1 cellular context compared by ENCODE assay signal in the genomic region with DNA sequence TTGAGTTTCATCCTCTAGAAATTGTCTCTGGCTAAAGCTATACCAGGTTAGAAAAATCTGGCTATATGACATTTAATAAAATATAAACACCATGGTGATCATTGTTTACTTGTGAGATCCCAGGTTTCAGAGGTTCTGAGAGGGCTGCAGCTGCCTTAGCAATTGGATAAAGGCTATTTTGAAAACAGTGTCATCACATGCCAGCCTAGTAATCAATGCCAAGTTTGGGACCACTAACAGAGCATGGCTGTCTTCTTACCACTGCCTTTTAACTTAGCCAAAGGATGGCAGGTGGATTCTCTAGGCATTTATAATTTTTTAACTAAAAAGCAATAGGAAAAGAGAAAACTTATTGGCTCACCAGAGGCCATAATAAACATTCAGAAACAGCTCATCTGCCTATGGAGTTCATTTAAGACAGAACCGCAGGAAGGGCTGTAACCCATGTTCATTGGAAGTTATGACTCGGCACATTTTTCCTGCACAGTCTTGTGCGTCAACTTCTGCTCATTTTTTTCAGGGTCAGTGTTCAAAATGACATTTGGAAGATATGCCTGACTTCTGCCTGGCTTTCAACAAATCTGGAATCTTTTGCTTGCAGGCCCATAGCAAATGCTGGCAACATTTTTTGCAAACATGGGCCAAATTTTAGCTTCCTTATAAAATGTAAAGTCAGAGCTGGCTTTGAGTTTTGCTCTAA.
TF ChIP-seq lines count a peak whose summit lies in the region.

No MANE protein-coding gene starts in this region.

TF ChIP-seq in K562, 482 proteins besides CTCF, POLR2A, EP300 and RAD21 (continued from another document):
- no peak for TF ChIP-seq MITF (IDR thresholded peaks at IDR 0.05)
- TF ChIP-seq TEAD4 (IDR thresholded peaks at IDR 0.05; ENCODE audit: low read length): peak; percentile 50; the same call in 1 of the 2 replicates
- no peak for TF ChIP-seq TEAD4 (CRISPR knock-in tag; IDR thresholded peaks at IDR 0.05; ENCODE audit: borderline replicate concordance)
- 0 out of 2 replicates have a peak, but pooled peaks have one; percentile 47 for TF ChIP-seq ZNF766 (CRISPR knock-in tag; conservative IDR thresholded peaks at IDR 0.05)
- TF ChIP-seq TBP (optimal IDR thresholded peaks at IDR 0.05; ENCODE audit: low read depth, low read length): no peak
- TF ChIP-seq, protein P1, sequence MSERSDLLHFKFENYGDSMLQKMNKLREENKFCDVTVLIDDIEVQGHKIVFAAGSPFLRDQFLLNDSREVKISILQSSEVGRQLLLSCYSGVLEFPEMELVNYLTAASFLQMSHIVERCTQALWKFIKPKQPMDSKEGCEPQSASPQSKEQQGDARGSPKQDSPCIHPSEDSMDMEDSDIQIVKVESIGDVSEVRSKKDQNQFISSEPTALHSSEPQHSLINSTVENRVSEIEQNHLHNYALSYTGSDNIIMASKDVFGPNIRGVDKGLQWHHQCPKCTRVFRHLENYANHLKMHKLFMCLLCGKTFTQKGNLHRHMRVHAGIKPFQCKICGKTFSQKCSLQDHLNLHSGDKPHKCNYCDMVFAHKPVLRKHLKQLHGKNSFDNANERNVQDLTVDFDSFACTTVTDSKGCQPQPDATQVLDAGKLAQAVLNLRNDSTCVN (CRISPR knock-in tag; IDR thresholded peaks at IDR 0.05): no peak
- TF ChIP-seq MAFG (tag; conservative IDR thresholded peaks at IDR 0.05): peak; percentile 94
- no peak for TF ChIP-seq RNF2 (IDR thresholded peaks at IDR 0.05)
- TF ChIP-seq ZNF780A (CRISPR knock-in tag; IDR thresholded peaks at IDR 0.05): no peak
- no peak for TF ChIP-seq MXI1 (IDR thresholded peaks at IDR 0.05; ENCODE audit: low read depth, low read length)
- no peak for TF ChIP-seq HBP1 (CRISPR knock-in tag; IDR thresholded peaks at IDR 0.05)
- no peak for TF ChIP-seq ZC3H8 (IDR thresholded peaks at IDR 0.05)
- TF ChIP-seq MAFF (IDR thresholded peaks at IDR 0.05; ENCODE audit: low read length): peak; percentile 86
- TF ChIP-seq TEAD1 (CRISPR knock-in tag; IDR thresholded peaks at IDR 0.05): no peak
- TF ChIP-seq ZNF384 (IDR thresholded peaks at IDR 0.05; ENCODE audit: low read depth, low read length): peak; percentile 65
- TF ChIP-seq NFE2L1 (tag; IDR thresholded peaks at IDR 0.05; ENCODE audit: borderline replicate concordance, low read depth): peak; percentile 74; the same call in 1 of the 2 replicates
- peak; percentile 27; the same call in 1 of the 2 replicates for TF ChIP-seq FOSL1 (tag; conservative IDR thresholded peaks at IDR 0.05)
- no peak for TF ChIP-seq SP2 (IDR thresholded peaks at IDR 0.05; ENCODE audit: extremely low read depth, low read depth, low read length, poor library complexity, severe bottlenecking)
- no peak for TF ChIP-seq SIX5 (IDR thresholded peaks at IDR 0.05; ENCODE audit: borderline replicate concordance in 1 of 2, insufficient read depth in 1 of 2, low read depth in 1 of 2, low read length in 2 of 2)
- TF ChIP-seq MTA3 (IDR thresholded peaks at IDR 0.05; ENCODE audit: borderline replicate concordance): no peak
- TF ChIP-seq CHCHD3 (CRISPR knock-in tag; IDR thresholded peaks at IDR 0.05): no peak
- no peak for TF ChIP-seq KLF16 (IDR thresholded peaks at IDR 0.05)
- no peak for TF ChIP-seq U2AF1 (optimal IDR thresholded peaks at IDR 0.05; ENCODE audit: low read depth, low read length)
- no peak for TF ChIP-seq ID3 (CRISPR knock-in tag; IDR thresholded peaks at IDR 0.05)
- no peak for TF ChIP-seq ID3 (tag; IDR thresholded peaks at IDR 0.05)
- no peak for TF ChIP-seq CBX8 (IDR thresholded peaks at IDR 0.05; ENCODE audit: borderline replicate concordance, extremely low read depth, low read depth, low read length, poor library complexity, severe bottlenecking)
- no peak for TF ChIP-seq CBFB (CRISPR knock-in tag; IDR thresholded peaks at IDR 0.05)
- TF ChIP-seq ATF4 (CRISPR knock-in tag; IDR thresholded peaks at IDR 0.05): no peak
- TF ChIP-seq, protein P2, sequence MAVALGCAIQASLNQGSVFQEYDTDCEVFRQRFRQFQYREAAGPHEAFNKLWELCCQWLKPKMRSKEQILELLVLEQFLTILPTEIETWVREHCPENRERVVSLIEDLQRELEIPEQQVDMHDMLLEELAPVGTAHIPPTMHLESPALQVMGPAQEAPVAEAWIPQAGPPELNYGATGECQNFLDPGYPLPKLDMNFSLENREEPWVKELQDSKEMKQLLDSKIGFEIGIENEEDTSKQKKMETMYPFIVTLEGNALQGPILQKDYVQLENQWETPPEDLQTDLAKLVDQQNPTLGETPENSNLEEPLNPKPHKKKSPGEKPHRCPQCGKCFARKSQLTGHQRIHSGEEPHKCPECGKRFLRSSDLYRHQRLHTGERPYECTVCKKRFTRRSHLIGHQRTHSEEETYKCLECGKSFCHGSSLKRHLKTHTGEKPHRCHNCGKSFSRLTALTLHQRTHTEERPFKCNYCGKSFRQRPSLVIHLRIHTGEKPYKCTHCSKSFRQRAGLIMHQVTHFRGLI (CRISPR knock-in tag; IDR thresholded peaks at IDR 0.05): no peak
- TF ChIP-seq HNRNPK (IDR thresholded peaks at IDR 0.05; ENCODE audit: low read depth, low read length, poor library complexity, severe bottlenecking): no peak
- TF ChIP-seq CCAR2 (IDR thresholded peaks at IDR 0.05; ENCODE audit: low read depth, low read length): no peak
- TF ChIP-seq HCFC1 (IDR thresholded peaks at IDR 0.05; ENCODE audit: low read depth, low read length): no peak
- peak; percentile 58 for TF ChIP-seq ARID1B (IDR thresholded peaks at IDR 0.05)
- no peak for TF ChIP-seq PRMT5 (CRISPR knock-in tag; IDR thresholded peaks at IDR 0.05)
- TF ChIP-seq ZNF316 (IDR thresholded peaks at IDR 0.05): peak; percentile 97
- TF ChIP-seq, protein P3, sequence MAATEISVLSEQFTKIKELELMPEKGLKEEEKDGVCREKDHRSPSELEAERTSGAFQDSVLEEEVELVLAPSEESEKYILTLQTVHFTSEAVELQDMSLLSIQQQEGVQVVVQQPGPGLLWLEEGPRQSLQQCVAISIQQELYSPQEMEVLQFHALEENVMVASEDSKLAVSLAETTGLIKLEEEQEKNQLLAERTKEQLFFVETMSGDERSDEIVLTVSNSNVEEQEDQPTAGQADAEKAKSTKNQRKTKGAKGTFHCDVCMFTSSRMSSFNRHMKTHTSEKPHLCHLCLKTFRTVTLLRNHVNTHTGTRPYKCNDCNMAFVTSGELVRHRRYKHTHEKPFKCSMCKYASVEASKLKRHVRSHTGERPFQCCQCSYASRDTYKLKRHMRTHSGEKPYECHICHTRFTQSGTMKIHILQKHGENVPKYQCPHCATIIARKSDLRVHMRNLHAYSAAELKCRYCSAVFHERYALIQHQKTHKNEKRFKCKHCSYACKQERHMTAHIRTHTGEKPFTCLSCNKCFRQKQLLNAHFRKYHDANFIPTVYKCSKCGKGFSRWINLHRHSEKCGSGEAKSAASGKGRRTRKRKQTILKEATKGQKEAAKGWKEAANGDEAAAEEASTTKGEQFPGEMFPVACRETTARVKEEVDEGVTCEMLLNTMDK (IDR thresholded peaks at IDR 0.05; ENCODE audit: borderline replicate concordance, insufficient read depth, low read depth, low read length, poor library complexity, severe bottlenecking): no peak
- peak; percentile 99 for TF ChIP-seq NFE2 (IDR thresholded peaks at IDR 0.05; ENCODE audit: low read depth)
TF ChIP-seq in K562: peak in this region for 21.
